ENCODE assay signal across 8 cellular contexts in genomic region chr7:33191326-33191725, GRCh38.
DNase-seq lines count a peak whose midpoint lies in the region; ATAC-seq, FAIRE-seq and TF ChIP-seq lines count a peak whose summit lies in the region.

No MANE protein-coding gene starts in this region.

- TF ChIP-seq CTCF in GM10248 (IDR thresholded peaks at IDR 0.05; ENCODE audit: control extremely low read depth, extremely low read depth, low read depth, missing control alignments): peak; percentile 5
- no peak for TF ChIP-seq CTCF in GM20000 (IDR thresholded peaks at IDR 0.05; ENCODE audit: extremely low read depth, missing control alignments)

- DNase-seq in GM10248 (ENCODE audit: extremely low spot score): peak; percentile 27
- peak; percentile 22 for DNase-seq in GM20000 (ENCODE audit: low spot score)
- DNase-seq in NCI-H146 treated with DMSO at 0.1 percent for 48 hours (lab: John Stamatoyannopoulos, UW; ENCODE audit: unreplicated experiment): no peak
- DNase-seq in GM19239 (ENCODE audit: insufficient read length, low spot score): no peak
- no peak for DNase-seq in SHP77 treated with DMSO at 0.1 percent for 48 hours (lab: John Stamatoyannopoulos, UW)

- H3K9ac ChIP-seq in endocrine pancreas (ENCODE audit: control insufficient read depth, insufficient read depth, low read length): no peak overlapping the region

- H3K4me3 ChIP-seq in endocrine pancreas (ENCODE audit: control insufficient read depth, insufficient read depth, low read length): peak overlapping the region; percentile 49

- no peaks in the 10 kb centered on the region for H3K9me3 ChIP-seq in endocrine pancreas (ENCODE audit: control insufficient read depth, low read length)

- peaks cover 7% of the 10 kb centered on the region for H3K4me1 ChIP-seq in endocrine pancreas (ENCODE audit: control insufficient read depth, insufficient read depth, low read length)

- POLR2A ChIA-PET in GM10248 (lab: Yijun Ruan, JAX): no interaction called here

- peak; percentile 75 for ATAC-seq in HG03457 (IDR thresholded peaks at IDR 0.05; ENCODE audit: unreplicated experiment)
- ATAC-seq in HG02571 (IDR thresholded peaks at IDR 0.05; ENCODE audit: unreplicated experiment): no peak

- no peaks in the 10 kb centered on the region for H3K36me3 ChIP-seq in endocrine pancreas (ENCODE audit: control insufficient read depth, insufficient read depth, low read length)

- CTCF ChIA-PET in GM10248 (lab: Yijun Ruan, JAX): interaction anchor here (0.9 to 2.3 kb wide), 2 partner anchors 19 to 617 kb away, joined by 3 to 5 read pairs; no protein-coding TSS in a partner anchor

- H3K27me3 ChIP-seq in endocrine pancreas (ENCODE audit: control insufficient read depth, insufficient read depth, low read length): no peaks in the 10 kb centered on the region

- no peak for FAIRE-seq in GM19239 (lab: Jason Lieb, UNC)

Comparison
In these comparisons a context has a peak if more than half of its experiments do, and no peak if none do; other contexts are left out.
1. DNase-seq: peak in GM10248 (single experiment) and GM20000 (single experiment); none in NCI-H146 treated with DMSO at 0.1 percent for 48 hours (single experiment), GM19239 (single experiment) and SHP77 treated with DMSO at 0.1 percent for 48 hours (single experiment).